8 cellular contexts compared by ENCODE assay signal in the genomic region with DNA sequence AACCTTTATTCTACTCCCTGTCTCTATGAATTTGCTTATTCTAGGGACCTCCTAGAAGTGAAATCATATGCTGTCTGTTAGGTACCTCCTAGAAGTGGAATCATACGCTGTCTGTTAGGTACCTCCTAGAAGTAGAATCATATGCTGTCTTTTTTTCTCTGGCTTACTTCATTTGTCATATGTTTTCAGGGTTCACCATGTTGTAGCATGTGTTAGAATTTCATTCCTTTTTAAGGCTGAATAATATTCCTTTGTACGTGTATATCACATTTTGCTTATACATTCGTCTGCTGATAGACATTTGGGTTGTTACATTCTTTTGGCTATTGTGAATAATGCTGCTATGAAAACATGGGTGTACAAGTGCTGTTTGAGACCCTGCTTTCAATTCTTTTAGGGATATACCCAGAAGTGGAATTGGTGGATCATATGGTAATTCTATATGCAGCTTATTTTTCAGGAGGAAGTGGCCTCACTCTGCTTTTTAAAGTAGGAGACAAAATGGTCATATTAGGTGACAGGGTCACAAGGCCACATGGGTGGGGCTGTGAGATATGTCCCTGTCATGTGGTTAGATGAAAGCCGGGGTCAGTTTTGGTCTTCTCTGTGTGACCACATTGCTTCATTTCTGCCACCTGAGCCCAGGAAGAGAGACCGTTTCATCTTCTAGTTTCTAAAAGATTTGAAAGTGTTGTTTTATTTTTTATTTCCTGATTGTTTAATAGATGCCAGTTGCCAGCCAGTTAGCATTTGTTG.
DNase-seq lines count a peak whose midpoint lies in the region; ATAC-seq and TF ChIP-seq lines count a peak whose summit lies in the region.

No MANE protein-coding gene starts in this region.

- ATAC-seq in GM21423 (IDR thresholded peaks at IDR 0.05; ENCODE audit: unreplicated experiment) (peak; percentile 88), HG03521 (IDR thresholded peaks at IDR 0.05; ENCODE audit: unreplicated experiment) (peak; percentile 79), left colon (peak; percentile 10), HG03039 (IDR thresholded peaks at IDR 0.05; ENCODE audit: unreplicated experiment) (no peak)

- TF ChIP-seq CTCF in GM12865 (IDR thresholded peaks at IDR 0.05; ENCODE audit: insufficient read depth, low read depth, low read length, missing control alignments): no peak

- H3K4me3 ChIP-seq in GM12865 (ENCODE audit: low read depth, low read length): no peak overlapping the region

- intact Hi-C loops in left colon (cut with DNase I, micrococcal nuclease): no loop called here

- DNase-seq in GM12865 (ENCODE audit: low read depth) (peak; percentile 87), left colon (no peak), activated gamma-delta T cell (lab: John Stamatoyannopoulos, UW) (no peak), NCI-H1417 treated with DMSO at 0.1 percent for 48 hours (lab: John Stamatoyannopoulos, UW) (no peak), HPDE6-E6E7 (ENCODE audit: extremely low spot score) (no peak)
